19 cellular contexts compared by ENCODE assay signal in genomic region chr9:72665421-72665820, GRCh38.
A peak's percentile ranks its signal among the peaks of the same experiment; 100 is the strongest.
DNase-seq lines count a peak whose midpoint lies in the region; ATAC-seq, FAIRE-seq and TF ChIP-seq lines count a peak whose summit lies in the region.
"Had no signal": no experiment of that assay in that cellular context is flagged by ENCODE, and none has a peak within 500 bp of the region (broad histone marks: within the 10 kb centered on the region; RNA-seq: fewer than 3 reads in every experiment).

No MANE protein-coding gene starts in this region.

- no peaks in the 10 kb centered on the region for H3K36me3 ChIP-seq in smooth muscle cell (ENCODE audit: low read depth)
- H3K36me3 ChIP-seq: Peyer's patch, tibial artery had no signal

- TF ChIP-seq POLR2A in H54 (IDR thresholded peaks at IDR 0.05; ENCODE audit: low read depth, low read length) = no peak

- 14% methylated on average over 2 of the region's 2 CpGs for WGBS in smooth muscle cell (ENCODE audit: low lambda C conversion rate)

- H3K4me3 ChIP-seq in smooth muscle cell = no peak overlapping the region
- H3K4me3 ChIP-seq: Peyer's patch, tibial artery had no signal

- no peaks in the 10 kb centered on the region for H3K9me3 ChIP-seq in smooth muscle cell (replicated peaks; ENCODE audit: low read depth)
- H3K9me3 ChIP-seq: Peyer's patch, tibial artery had no signal

- H3K27ac ChIP-seq in smooth muscle cell (ENCODE audit: low read depth) = peak overlapping the region; percentile 78
- H3K27ac ChIP-seq: Peyer's patch, tibial artery had no signal

- DNase-seq in H54 (ENCODE audit: insufficient read length, low spot score) (peak; percentile 29), amniotic stem cell (lab: John Stamatoyannopoulos, UW) (peak; percentile 37), glomerular visceral epithelial cell (ENCODE audit: extremely low spot score) (peak; percentile 24), smooth muscle cell (lab: John Stamatoyannopoulos, UW; ENCODE audit: unreplicated experiment) (no peak), frontal cortex (ENCODE audit: low spot score in 2 of 2) (no peak), NCI-H2227 (lab: John Stamatoyannopoulos, UW; ENCODE audit: unreplicated experiment) (no peak)
- DNase-seq: activated B cell treated with CpG ODN at 0.5 μM for 24 hours; activated gamma-delta T cell treated with Interleukin-2 at 50 U/mL for 16 hours; caudate nucleus; CD8-positive, alpha-beta memory T cell; Karpas-422; naive thymus-derived CD8-positive, alpha-beta T cell; NCI-H1694; NCI-H524 treated with DMSO at 0.1 percent for 48 hours; Peyer's patch; retina; tibial artery had no signal

- H3K4me1 ChIP-seq in smooth muscle cell (ENCODE audit: low read depth) = peaks cover 4% of the 10 kb centered on the region
- H3K4me1 ChIP-seq: Peyer's patch, tibial artery had no signal

- peak; percentile 15 for FAIRE-seq in H54 (lab: Jason Lieb, UNC)
- FAIRE-seq in frontal cortex (lab: Jason Lieb, UNC) = no peak

- no peaks in the 10 kb centered on the region for H3K79me2 ChIP-seq in smooth muscle cell (ENCODE audit: low read depth)

- ATAC-seq in HG03521 (IDR thresholded peaks at IDR 0.05; ENCODE audit: unreplicated experiment) = no peak
- ATAC-seq: HCT116; naive thymus-derived CD8-positive, alpha-beta T cell had no signal

- no peaks in the 10 kb centered on the region for H3K27me3 ChIP-seq in smooth muscle cell (ENCODE audit: low read depth)
- H3K27me3 ChIP-seq: Peyer's patch, tibial artery had no signal

- no peak for TF ChIP-seq CTCF in smooth muscle cell (IDR thresholded peaks at IDR 0.05; ENCODE audit: borderline replicate concordance, insufficient read depth, poor library complexity, severe bottlenecking)

- no peak overlapping the region for H2AFZ ChIP-seq in smooth muscle cell (ENCODE audit: low read depth)

- no peaks in the 10 kb centered on the region for H3F3A ChIP-seq in smooth muscle cell (ENCODE audit: low read depth)

- H3K9ac ChIP-seq in smooth muscle cell (ENCODE audit: low read depth) = no peak overlapping the region

- no peaks in the 10 kb centered on the region for H4K20me1 ChIP-seq in smooth muscle cell (ENCODE audit: low read depth)

- no peak overlapping the region for H3K4me2 ChIP-seq in smooth muscle cell

Comparison
In these comparisons a context has a peak if more than half of its experiments do, and no peak if none do; other contexts are left out.
1. DNase-seq: peak in H54 (single experiment), amniotic stem cell (single experiment) and glomerular visceral epithelial cell (single experiment); none in smooth muscle cell (single experiment), frontal cortex (0 of 2) and NCI-H2227 (single experiment).